In the genomic region with DNA sequence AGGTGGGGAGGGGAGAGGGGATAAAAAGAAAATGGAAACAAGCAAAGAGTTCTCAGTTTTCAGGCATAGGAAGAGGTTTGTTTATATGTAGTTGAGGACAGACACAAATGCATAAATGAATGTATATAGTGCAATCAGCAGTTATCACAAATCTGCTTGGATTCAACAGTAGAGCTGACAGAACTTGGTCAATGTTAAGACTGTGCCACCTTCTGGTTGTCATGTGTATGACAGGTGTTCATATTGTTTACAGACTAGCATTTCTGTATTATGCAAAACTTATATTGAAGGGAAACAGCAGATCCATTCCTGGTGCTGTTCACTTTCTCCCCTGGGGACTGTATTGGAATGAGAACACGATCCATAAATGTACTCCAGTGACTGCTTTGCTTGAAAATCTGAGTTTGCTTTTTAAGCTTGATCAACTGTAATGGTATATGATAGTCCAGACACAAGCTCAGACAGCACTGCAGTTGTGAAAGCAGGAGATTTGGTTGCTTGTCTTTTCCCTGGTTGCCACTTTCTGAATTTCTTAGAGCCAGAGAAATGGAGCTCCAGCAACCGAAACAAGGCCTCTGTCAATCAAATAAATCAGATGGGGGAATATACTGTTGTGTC, we compare ENCODE assay signal across 8 cellular contexts.
DNase-seq lines count a peak whose midpoint lies in the region; ATAC-seq, FAIRE-seq and TF ChIP-seq lines count a peak whose summit lies in the region.

No MANE protein-coding gene starts in this region.

- no peak overlapping the region for H3K9ac ChIP-seq in astrocyte (ENCODE audit: low read length)

- H3K4me3 ChIP-seq in astrocyte (ENCODE audit: insufficient read depth, low read depth, low read length): no peak overlapping the region

- H3K36me3 Mint-ChIP-seq in astrocyte (ENCODE audit: low read depth, unreplicated experiment) (no peaks in the 10 kb centered on the region), immature natural killer cell (no peaks in the 10 kb centered on the region)

- H3K36me3 ChIP-seq in astrocyte (ENCODE audit: insufficient read depth, low read length): no peaks in the 10 kb centered on the region

- no peaks in the 10 kb centered on the region for H3K4me1 ChIP-seq in astrocyte (ENCODE audit: insufficient read depth, low read length)

- H3K27ac ChIP-seq in astrocyte (ENCODE audit: low read depth, low read length): no peak overlapping the region

- no peaks in the 10 kb centered on the region for H3K9me3 ChIP-seq in astrocyte (ENCODE audit: insufficient read depth, low read depth, low read length)

- no peak overlapping the region for H2AFZ ChIP-seq in astrocyte (ENCODE audit: low read depth, low read length)

- no peaks in the 10 kb centered on the region for H3K9me3 Mint-ChIP-seq in astrocyte (ENCODE audit: unreplicated experiment)
- no peaks in the 10 kb centered on the region for H3K9me3 Mint-ChIP-seq in immature natural killer cell

- no peak overlapping the region for H3K4me2 ChIP-seq in astrocyte (ENCODE audit: low read length)

- H4K20me1 ChIP-seq in astrocyte (ENCODE audit: insufficient read depth, low read length): no peaks in the 10 kb centered on the region

- H3K4me1 Mint-ChIP-seq in astrocyte (ENCODE audit: low read depth, unreplicated experiment) (no peaks in the 10 kb centered on the region), immature natural killer cell (no peaks in the 10 kb centered on the region)

- peak; percentile 2 for DNase-seq in activated naive CD4-positive, alpha-beta T cell treated with Interleukin-2 at 50 U/mL for 16 hours
- DNase-seq in activated naive CD4-positive, alpha-beta T cell treated with anti-CD3 and anti-CD28 coated beads, Interleukin-2, amount 50 U/mL, for 16 hours: no peak
- DNase-seq in NCI-H82 treated with DMSO at 0.1 percent for 48 hours (lab: John Stamatoyannopoulos, UW; ENCODE audit: unreplicated experiment): peak; percentile 60
- DNase-seq in astrocyte (ENCODE audit: low read depth): peak; percentile 34
- DNase-seq in immature natural killer cell: peak in 2 of 3 donors; percentile 12 to 16
- DNase-seq in stimulated activated CD4-positive, alpha-beta T cell treated with anti-CD3 and anti-CD28 coated beads, Interleukin-2, amount 100 ng/mL, for 24 hours: peak; percentile 6 to 46

- no peak overlapping the region for H3K4me3 Mint-ChIP-seq in astrocyte (ENCODE audit: unreplicated experiment)
- no peak overlapping the region for H3K4me3 Mint-ChIP-seq in immature natural killer cell

- H3K27me3 ChIP-seq in astrocyte (ENCODE audit: insufficient read depth, low read length): no peaks in the 10 kb centered on the region

- TF ChIP-seq CTCF in astrocyte (IDR thresholded peaks at IDR 0.05; ENCODE audit: insufficient read depth, low read depth, low read length): peak; percentile 73

- ATAC-seq in GM21423 (IDR thresholded peaks at IDR 0.05; ENCODE audit: unreplicated experiment) (peak; percentile 93), HG03558 (IDR thresholded peaks at IDR 0.05; ENCODE audit: extremely low read depth, unreplicated experiment) (peak; percentile 91)

- no peak for FAIRE-seq in astrocyte (lab: Jason Lieb, UNC)

- H3K79me2 ChIP-seq in astrocyte (ENCODE audit: insufficient read depth, low read length): no peaks in the 10 kb centered on the region

- H3K27ac Mint-ChIP-seq in astrocyte (ENCODE audit: unreplicated experiment) (no peak overlapping the region), immature natural killer cell (no peak overlapping the region)

- H3K27me3 Mint-ChIP-seq in astrocyte (ENCODE audit: low read depth, unreplicated experiment) (peaks cover 4% of the 10 kb centered on the region), immature natural killer cell (ENCODE audit: low read depth in 3 of 3) (peaks cover 2 to 6% (median 4%) of the 10 kb centered on the region in 3 donors)
